Comparison of ENCODE assay signal across 13 cellular contexts in genomic region chr1:202656951-202657646, GRCh38. TPM values are rescaled to one million over a fixed set of nuclear protein-coding genes. Genes with fewer than 3 reads are reported as not detected.
DNase-seq lines count a peak whose midpoint lies in the region; ATAC-seq and TF ChIP-seq lines count a peak whose summit lies in the region.
"Had no signal": no experiment of that assay in that cellular context is flagged by ENCODE, and none has a peak within 500 bp of the region (broad histone marks: within the 10 kb centered on the region; RNA-seq: fewer than 3 reads in every experiment).

No MANE protein-coding gene starts in this region.

- H3K27me3 ChIP-seq in Caco-2 (replicated peaks; ENCODE audit: control insufficient read depth, insufficient read depth, low read length) (no peaks in the 10 kb centered on the region; the same call in 1 of the 2 replicates), heart right ventricle (peaks cover 0 to 100% (median 56%) of the 10 kb centered on the region in 7 donors)
- H3K27me3 ChIP-seq in naive thymus-derived CD4-positive, alpha-beta T cell (ENCODE audit: control insufficient read depth in 2 of 2, insufficient read depth in 2 of 2, low read length in 2 of 2), result no peaks in the 10 kb centered on the region

- POLR2A ChIA-PET in Caco-2 (lab: Charles Lee) (no interaction called here), GM10248 (lab: Yijun Ruan, JAX) (no interaction called here)
- POLR2A ChIA-PET in naive thymus-derived CD4-positive, alpha-beta T cell (lab: Charles Lee), result interaction anchor here (0.8 kb wide), 1 partner anchor 30 kb away, joined by 3 read pairs; no protein-coding TSS in a partner anchor

- in situ Hi-C loops in astrocyte of the cerebellum (cut with HindIII; ENCODE audit: low sequenced_read_pairs), result no loop called here

- H3K4me1 ChIP-seq in Caco-2 (no peaks in the 10 kb centered on the region), heart right ventricle (no peaks in the 10 kb centered on the region)
- H3K4me1 ChIP-seq in naive thymus-derived CD4-positive, alpha-beta T cell (ENCODE audit: control insufficient read depth in 2 of 2, insufficient read depth in 2 of 2, low read length in 2 of 2), result no peaks in the 10 kb centered on the region

- no peaks in the 10 kb centered on the region for H3K9me3 Mint-ChIP-seq in Caco-2 (ENCODE audit: unreplicated experiment)
- no peaks in the 10 kb centered on the region for H3K9me3 Mint-ChIP-seq in naive thymus-derived CD4-positive, alpha-beta T cell

- 35 to 48% methylated on average over 7 of the region's 7 CpGs for WGBS in heart right ventricle, 2 donors

- H3K4me3 ChIP-seq in Caco-2 (ENCODE audit: low read depth, low read length) (no peak overlapping the region), astrocyte of the cerebellum (ENCODE audit: low read depth, low read length) (no peak overlapping the region), heart right ventricle (no peak overlapping the region)
- H3K4me3 ChIP-seq in naive thymus-derived CD4-positive, alpha-beta T cell (ENCODE audit: low read length), result no peak overlapping the region

- intact Hi-C loops in Caco-2 (cut with micrococcal nuclease; ENCODE audit: unreplicated experiment), result loop anchor here (1.0 to 5.0 kb wide), 2 partner anchors 36 to 195 kb away; no protein-coding TSS in a partner anchor
- intact Hi-C loops in naive thymus-derived CD4-positive, alpha-beta T cell (cut with micrococcal nuclease), result no loop called here
- intact Hi-C loops in heart right ventricle (cut with DNase I), result no loop called here

- H3K36me3 Mint-ChIP-seq in Caco-2 (ENCODE audit: insufficient read depth, unreplicated experiment), result peaks cover 4% of the 10 kb centered on the region
- no peaks in the 10 kb centered on the region for H3K36me3 Mint-ChIP-seq in naive thymus-derived CD4-positive, alpha-beta T cell

- peak; percentile 60 to 73 for DNase-seq in Caco-2
- DNase-seq in HuH-7.5 (ENCODE audit: low spot score), result peak; percentile 64
- no peak for DNase-seq in astrocyte of the cerebellum (ENCODE audit: low read depth)
- peak; percentile 92 for DNase-seq in islet precursor cell
- no peak for DNase-seq in effector CD8-positive, alpha-beta T cell (lab: John Stamatoyannopoulos, UW)
- DNase-seq in naive thymus-derived CD4-positive, alpha-beta T cell, result no peak
- DNase-seq in GM10248 (ENCODE audit: extremely low spot score), result no peak
- no peak for DNase-seq in heart right ventricle
- DNase-seq: activated naive CD4-positive, alpha-beta T cell treated with Interleukin-2 at 50 U/mL for 16 hours; DMS53; T-helper 9 cell had no signal

- TF ChIP-seq CTCF in Caco-2 (IDR thresholded peaks at IDR 0.05; ENCODE audit: insufficient read depth in 1 of 2, low read depth in 1 of 2, low read length in 1 of 2, severe bottlenecking in 1 of 2, unreplicated experiment in 1 of 2) (peak; percentile 44 to 45), astrocyte of the cerebellum (IDR thresholded peaks at IDR 0.05; ENCODE audit: low read depth, low read length, missing control alignments) (peak; percentile 45), GM10248 (IDR thresholded peaks at IDR 0.05; ENCODE audit: control extremely low read depth, extremely low read depth, low read depth, missing control alignments) (no peak), heart right ventricle (IDR thresholded peaks at IDR 0.05) (no peak)

- H3K9me3 ChIP-seq in Caco-2 (no peaks in the 10 kb centered on the region), heart right ventricle (no peaks in the 10 kb centered on the region)
- no peaks in the 10 kb centered on the region for H3K9me3 ChIP-seq in naive thymus-derived CD4-positive, alpha-beta T cell (ENCODE audit: control insufficient read depth in 2 of 3, low read length in 3 of 3)
- H3K9me3 ChIP-seq: neutrophil had no signal

- no peak overlapping the region for H3K27ac ChIP-seq in naive thymus-derived CD4-positive, alpha-beta T cell (ENCODE audit: low read depth, low read length)
- no peak overlapping the region for H3K27ac ChIP-seq in heart right ventricle
- H3K27ac ChIP-seq: neutrophil had no signal

- no peak overlapping the region for H3K4me3 Mint-ChIP-seq in Caco-2 (ENCODE audit: unreplicated experiment)
- no peak overlapping the region for H3K4me3 Mint-ChIP-seq in naive thymus-derived CD4-positive, alpha-beta T cell

- H3K27me3 Mint-ChIP-seq in Caco-2 (ENCODE audit: insufficient read depth, unreplicated experiment), result peaks cover 18% of the 10 kb centered on the region
- H3K27me3 Mint-ChIP-seq in naive thymus-derived CD4-positive, alpha-beta T cell, result peaks cover 22 to 52% (median 29%) of the 10 kb centered on the region in 5 donors

- no peaks in the 10 kb centered on the region for H3K4me1 Mint-ChIP-seq in Caco-2 (ENCODE audit: low read depth, unreplicated experiment)
- peaks cover 0 to 3% (median 0%) of the 10 kb centered on the region in 7 donors for H3K4me1 Mint-ChIP-seq in naive thymus-derived CD4-positive, alpha-beta T cell

- ATAC-seq in naive thymus-derived CD4-positive, alpha-beta T cell, result no peak
- no peak for ATAC-seq in heart right ventricle
- ATAC-seq: esophagus mucosa had no signal

- no TSS peak for BruUV-seq in Caco-2 (replicated peaks; lab: Mats Ljungman, UMichigan)

- H3K36me3 ChIP-seq in Caco-2 (ENCODE audit: control insufficient read depth, insufficient read depth, low read length), result no peaks in the 10 kb centered on the region
- H3K36me3 ChIP-seq in naive thymus-derived CD4-positive, alpha-beta T cell (ENCODE audit: control insufficient read depth in 2 of 3, insufficient read depth in 3 of 3, low read length in 3 of 3), result no peaks in the 10 kb centered on the region
- H3K36me3 ChIP-seq in heart right ventricle, result no peaks in the 10 kb centered on the region
- H3K36me3 ChIP-seq: neutrophil had no signal

- H3K27ac Mint-ChIP-seq in Caco-2 (ENCODE audit: unreplicated experiment), result no peak overlapping the region
- peak overlapping the region in 1 of 9 donors; percentile 73 for H3K27ac Mint-ChIP-seq in naive thymus-derived CD4-positive, alpha-beta T cell

- CTCF ChIA-PET in Caco-2 (lab: Charles Lee), result interaction anchor here (0.9 to 1.2 kb wide), 3 partner anchors 9 to 63 kb away, joined by 3 to 11 read pairs (median 5); no protein-coding TSS in a partner anchor
- CTCF ChIA-PET in naive thymus-derived CD4-positive, alpha-beta T cell (lab: Charles Lee), result no interaction called here
- CTCF ChIA-PET in GM10248 (lab: Yijun Ruan, JAX), result interaction anchor here (1.0 to 2.9 kb wide), 3 partner anchors 17 to 62 kb away, joined by 3 to 13 read pairs (median 3); no protein-coding TSS in a partner anchor

RNA-seq across cellular contexts. Expression of gene SYT2, which starts 53.2 kb away (rescaled TPM):
- total RNA-seq in Caco-2 (2022) (0.07 and 0.09 TPM in 2 replicates), heart right ventricle (under 1 TPM in 1 of 10 donors, not detected in 9; 0.02 TPM)
- not detected for total RNA-seq in naive thymus-derived CD4-positive, alpha-beta T cell
- polyA plus RNA-seq in naive thymus-derived CD4-positive, alpha-beta T cell, result under 1 TPM in 1 of 2 donors, not detected in 1; 0.02 TPM
- under 1 TPM; under 0.01 to 0.07 TPM for polyA plus RNA-seq in heart right ventricle
- total RNA-seq: esophagus mucosa had no signal

Comparison
In these comparisons a context has a peak if more than half of its experiments do, and no peak if none do; other contexts are left out.
1. DNase-seq: peak in Caco-2 (2 of 2), HuH-7.5 (single experiment) and islet precursor cell (single experiment); none in astrocyte of the cerebellum (single experiment), effector CD8-positive, alpha-beta T cell (single experiment), naive thymus-derived CD4-positive, alpha-beta T cell (0 of 9), GM10248 (single experiment) and heart right ventricle (0 of 2).
2. CTCF ChIP-seq: peak in Caco-2 (2 of 2) and astrocyte of the cerebellum (single experiment); none in GM10248 (single experiment) and heart right ventricle (0 of 9).